15 cellular contexts compared by ENCODE assay signal in the genomic region with DNA sequence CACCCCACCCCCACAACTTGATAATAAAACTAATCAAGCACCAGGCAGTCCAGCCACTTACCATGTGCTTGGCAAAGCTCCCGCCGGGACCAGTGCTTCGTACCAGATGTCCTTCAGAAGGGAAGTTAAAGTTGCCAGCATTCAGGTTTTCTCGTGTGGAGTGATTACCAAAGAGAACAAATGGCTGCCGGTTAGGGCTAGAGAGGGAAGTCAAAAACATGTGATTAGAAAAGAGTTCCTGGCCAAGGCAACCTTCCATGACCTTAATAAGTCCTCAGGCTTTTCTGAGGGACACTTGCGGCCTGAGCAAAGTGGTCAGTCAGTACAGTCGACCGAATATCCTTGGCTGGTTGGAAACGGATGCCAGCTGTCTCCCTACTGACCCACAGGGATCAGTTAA.
DNase-seq lines count a peak whose midpoint lies in the region; ATAC-seq and TF ChIP-seq lines count a peak whose summit lies in the region.
"Had no signal": no experiment of that assay in that cellular context is flagged by ENCODE, and none has a peak within 500 bp of the region (broad histone marks: within the 10 kb centered on the region; RNA-seq: fewer than 3 reads in every experiment).

No MANE protein-coding gene starts in this region.

- H3K79me2 ChIP-seq in GM23248 (ENCODE audit: insufficient read depth), result no peaks in the 10 kb centered on the region

- DNase-seq in GM23248, result peak; percentile 15
- DNase-seq in colonic mucosa, result peak; percentile 24
- DNase-seq in left colon, result peak; percentile 31 to 33
- no peak for DNase-seq in activated T-cell treated with anti-CD3 and anti-CD28 coated beads, Interleukin-2, amount 50 U/mL, for 24 hours
- DNase-seq in activated CD4-positive, alpha-beta T cell treated with anti-CD3 and anti-CD28 coated beads, Interleukin-2, amount 50 U/mL, for 48 hours, result no peak
- no peak for DNase-seq in T1000 (lab: John Stamatoyannopoulos, UW)
- DNase-seq: amniotic stem cell; effector memory CD8-positive, alpha-beta T cell; HFFc6; KBM-7; NCI-H2029; stimulated activated CD4-positive, alpha-beta T cell treated with anti-CD3 and anti-CD28 coated beads, Interleukin-12 subunit alpha, Interleukin-12 subunit beta, amount 100 ng/mL, for 4 hours; T-helper 9 cell had no signal

- no peaks in the 10 kb centered on the region for H3F3A ChIP-seq in GM23248 (ENCODE audit: insufficient read depth)

- H3K4me1 ChIP-seq in GM23248 (ENCODE audit: insufficient read depth), result no peaks in the 10 kb centered on the region
- no peaks in the 10 kb centered on the region for H3K4me1 ChIP-seq in colonic mucosa
- H3K4me1 ChIP-seq in subcutaneous abdominal adipose tissue (ENCODE audit: control insufficient read depth in 5 of 5, insufficient read depth in 5 of 5, low read length in 5 of 5), result peaks cover 2 to 14% (median 10%) of the 10 kb centered on the region in 5 donors

- in situ Hi-C loops in GM23248 (cut with MboI), result no loop called here

- no peak overlapping the region for H3K9ac ChIP-seq in GM23248
- no peak overlapping the region for H3K9ac ChIP-seq in colonic mucosa (ENCODE audit: low read depth in 2 of 2, low read length in 2 of 2)
- no peak overlapping the region for H3K9ac ChIP-seq in subcutaneous abdominal adipose tissue (ENCODE audit: low read length in 5 of 5)

- no peaks in the 10 kb centered on the region for H3K9me2 ChIP-seq in GM23248 (ENCODE audit: insufficient read depth)

- H3K27me3 ChIP-seq in GM23248 (replicated peaks; ENCODE audit: insufficient read depth), result no peaks in the 10 kb centered on the region
- H3K27me3 ChIP-seq in colonic mucosa, result no peaks in the 10 kb centered on the region
- H3K27me3 ChIP-seq in subcutaneous abdominal adipose tissue (ENCODE audit: control insufficient read depth in 5 of 5, insufficient read depth in 4 of 5, low read length in 5 of 5), result no peaks in the 10 kb centered on the region

- H3K9me3 ChIP-seq in GM23248 (ENCODE audit: low read depth), result no peaks in the 10 kb centered on the region
- H3K9me3 ChIP-seq in colonic mucosa, result no peaks in the 10 kb centered on the region
- no peaks in the 10 kb centered on the region for H3K9me3 ChIP-seq in subcutaneous abdominal adipose tissue (ENCODE audit: control insufficient read depth in 5 of 5, low read length in 5 of 5)

- no peaks in the 10 kb centered on the region for H3K36me3 Mint-ChIP-seq in activated T-cell treated with anti-CD3 and anti-CD28 coated beads, Interleukin-2, amount 50 U/mL, for 24 hours (ENCODE audit: low read depth)

- ATAC-seq in left colon (no peak), GM18502 (IDR thresholded peaks at IDR 0.05; ENCODE audit: poor library complexity, unreplicated experiment) (no peak)
- ATAC-seq: effector memory CD8-positive, alpha-beta T cell had no signal

- no peak overlapping the region for H3K27ac Mint-ChIP-seq in activated T-cell treated with anti-CD3 and anti-CD28 coated beads, Interleukin-2, amount 50 U/mL, for 24 hours
- H3K27ac Mint-ChIP-seq: effector memory CD8-positive, alpha-beta T cell; HFFc6 had no signal

- H3K27ac ChIP-seq in GM23248 (no peak overlapping the region), colonic mucosa (no peak overlapping the region), subcutaneous abdominal adipose tissue (ENCODE audit: low read depth, low read length) (peak overlapping the region; percentile 1)

- no peaks in the 10 kb centered on the region for H3K27me3 Mint-ChIP-seq in activated T-cell treated with anti-CD3 and anti-CD28 coated beads, Interleukin-2, amount 50 U/mL, for 24 hours
- H3K27me3 Mint-ChIP-seq: effector memory CD8-positive, alpha-beta T cell had no signal

- no peaks in the 10 kb centered on the region for H3K4me1 Mint-ChIP-seq in activated T-cell treated with anti-CD3 and anti-CD28 coated beads, Interleukin-2, amount 50 U/mL, for 24 hours (ENCODE audit: low read depth)

- H3K36me3 ChIP-seq in GM23248 (ENCODE audit: low read depth) (peaks cover 31% of the 10 kb centered on the region), colonic mucosa (no peaks in the 10 kb centered on the region), subcutaneous abdominal adipose tissue (ENCODE audit: control insufficient read depth in 5 of 5, insufficient read depth in 5 of 5, low read length in 5 of 5) (peaks cover 7 to 25% (median 22%) of the 10 kb centered on the region in 5 donors)

- no peaks in the 10 kb centered on the region for H4K20me1 ChIP-seq in GM23248 (ENCODE audit: insufficient read depth)

- H3K9me3 Mint-ChIP-seq in activated T-cell treated with anti-CD3 and anti-CD28 coated beads, Interleukin-2, amount 50 U/mL, for 24 hours, result no peaks in the 10 kb centered on the region
- H3K9me3 Mint-ChIP-seq: effector memory CD8-positive, alpha-beta T cell; HFFc6 had no signal

- no peak overlapping the region for H2AFZ ChIP-seq in GM23248

- no peak overlapping the region for H3K4me3 Mint-ChIP-seq in activated T-cell treated with anti-CD3 and anti-CD28 coated beads, Interleukin-2, amount 50 U/mL, for 24 hours
- H3K4me3 Mint-ChIP-seq: effector memory CD8-positive, alpha-beta T cell; HFFc6 had no signal

- intact Hi-C loops in colonic mucosa (cut with DNase I), result no loop called here
- intact Hi-C loops in left colon (cut with DNase I, micrococcal nuclease), result no loop called here

- 37 to 40% methylated on average over 9 of the region's 9 CpGs for WGBS in GM23248 (ENCODE audit: low coverage in 1 of 2, low lambda C conversion rate in 2 of 2, missing lambda C conversion rate in 2 of 2), 2 experiments

- H3K4me2 ChIP-seq in GM23248 (ENCODE audit: unreplicated experiment), result no peak overlapping the region

- no peak for TF ChIP-seq CTCF in colonic mucosa (IDR thresholded peaks at IDR 0.05)

- H3K4me3 ChIP-seq in GM23248 (no peak overlapping the region), colonic mucosa (no peak overlapping the region), subcutaneous abdominal adipose tissue (ENCODE audit: low read depth in 1 of 5, low read length in 5 of 5) (no peak overlapping the region)

Comparison
In these comparisons a context has a peak if more than half of its experiments do, and no peak if none do; other contexts are left out.
1. DNase-seq: peak in GM23248 (single experiment), colonic mucosa (single experiment) and left colon (2 of 2); none in activated T-cell treated with anti-CD3 and anti-CD28 coated beads, Interleukin-2, amount 50 U/mL, for 24 hours (single experiment), activated CD4-positive, alpha-beta T cell treated with anti-CD3 and anti-CD28 coated beads, Interleukin-2, amount 50 U/mL, for 48 hours (0 of 2) and T1000 (single experiment).